ENCODE assay signal across 22 cellular contexts in the genomic region with DNA sequence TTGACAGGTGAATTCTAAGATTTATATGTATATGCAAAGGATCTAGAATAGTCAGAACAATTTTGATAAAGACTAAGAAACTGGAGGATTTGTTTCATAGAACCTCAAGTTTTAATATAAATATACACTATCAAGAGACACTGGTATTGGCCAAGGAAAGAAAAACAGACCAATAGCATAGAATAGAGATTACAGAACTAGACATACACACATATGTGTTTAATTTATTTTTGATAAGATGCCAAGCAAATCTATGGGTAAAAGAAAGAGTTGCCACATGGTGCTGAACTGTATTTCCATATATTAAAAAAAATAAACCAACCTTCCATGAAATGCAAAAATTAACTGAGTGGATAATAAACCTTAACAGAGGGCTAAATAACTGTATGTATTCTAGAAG.
"Had no signal": no experiment of that assay in that cellular context is flagged by ENCODE, and none has a peak within 500 bp of the region (broad histone marks: within the 10 kb centered on the region; RNA-seq: fewer than 3 reads in every experiment).

No MANE protein-coding gene starts in this region.

- H3K9ac ChIP-seq: KMS-11 had no signal

- H3K4me1 Mint-ChIP-seq: IgD-negative memory B cell had no signal

- H3K36me3 ChIP-seq: SJSA1 had no signal

- H3K4me2 ChIP-seq: KMS-11 had no signal

- H3K4me3 Mint-ChIP-seq: IgD-negative memory B cell had no signal

- H3K4me3 ChIP-seq: K562, SJSA1 had no signal

- H3K27ac ChIP-seq: KMS-11, SJSA1 had no signal

- H3K9me3 ChIP-seq: SJSA1 had no signal

- ATAC-seq: HepG2, K562 had no signal

- H3K36me3 Mint-ChIP-seq: IgD-negative memory B cell had no signal

- H3K4me1 ChIP-seq: SJSA1 had no signal

- DNase-seq: Kasumi-1, MM.1S, NCI-H1092 treated with DMSO at 0.1 percent for 48 hours, NCI-H1436, NCI-H187, NCI-H2029, NCI-H2081 treated with DMSO at 0.1 percent for 48 hours, NCI-H2171, NCI-H226, NCI-H446, NCI-H510A, NCI-H524 treated with DMSO at 0.1 percent for 48 hours, NCI-H69, NCI-H774, Right ventricle myocardium superior, RPMI8226, SIG-M5 had no signal

- H3K9me3 Mint-ChIP-seq: IgD-negative memory B cell had no signal

- H3K27me3 Mint-ChIP-seq: IgD-negative memory B cell had no signal

- H3K27ac Mint-ChIP-seq: IgD-negative memory B cell had no signal

- H3K27me3 ChIP-seq: SJSA1 had no signal
